8 cellular contexts compared by ENCODE assay signal in genomic region chr2:73156539-73157124, GRCh38.
DNase-seq lines count a peak whose midpoint lies in the region; TF ChIP-seq lines count a peak whose summit lies in the region.

No MANE protein-coding gene starts in this region.

- TF ChIP-seq CTCF in AG04449 (IDR thresholded peaks at IDR 0.05; ENCODE audit: insufficient read depth, low read length, missing control alignments) (peak; percentile 96), GM12875 (IDR thresholded peaks at IDR 0.05; ENCODE audit: borderline replicate concordance, insufficient read depth, low read depth, low read length) (peak; percentile 51), retinal pigment epithelial cell (conservative IDR thresholded peaks at IDR 0.05; ENCODE audit: low read depth, low read length) (peak; percentile 88)

- DNase-seq in AG04449 (ENCODE audit: low read depth, low spot score) (no peak), NOMO-1 treated with dmso at 0.1 percent for 144 hours (lab: John Stamatoyannopoulos, UW; ENCODE audit: unreplicated experiment) (peak; percentile 26), amniotic epithelial cell (ENCODE audit: low read depth) (peak; percentile 43), hepatic stellate cell (ENCODE audit: low spot score) (peak; percentile 81), retinal pigment epithelial cell (ENCODE audit: low read depth) (no peak), LoVo (ENCODE audit: low spot score) (no peak)
- DNase-seq in NK-92 treated with Interleukin-12 subunit alpha and Interleukin-12 subunit beta, amount 100 ng/mL, for 24 hours (lab: John Stamatoyannopoulos, UW), result no peak

- H3K4me3 ChIP-seq in AG04449 (ENCODE audit: low read depth, low read length), result peak overlapping the region; percentile 44
- H3K4me3 ChIP-seq in GM12875 (ENCODE audit: low read depth, low read length), result no peak overlapping the region
- H3K4me3 ChIP-seq in retinal pigment epithelial cell (ENCODE audit: low read length), result peak overlapping the region; percentile 13

- POLR2A ChIA-PET in AG04449 (lab: Yijun Ruan, JAX), result interaction anchor here (1.5 kb wide), 1 partner anchor 67 kb away, joined by 4 read pairs; no protein-coding TSS in a partner anchor

- CTCF ChIA-PET in AG04449 (lab: Yijun Ruan, JAX), result interaction anchor here (0.6 to 11.2 kb wide), 49 partner anchors 8 to 273 kb away, joined by 3 to 502 read pairs (median 6); partner anchors contain the start of genes EMX1, RAB11FIP5, SFXN5 and SPR

Comparison
In these comparisons a context has a peak if more than half of its experiments do, and no peak if none do; other contexts are left out.
1. DNase-seq: peak in NOMO-1 treated with dmso at 0.1 percent for 144 hours (single experiment), amniotic epithelial cell (single experiment) and hepatic stellate cell (single experiment); none in AG04449 (single experiment), retinal pigment epithelial cell (single experiment), LoVo (single experiment) and NK-92 treated with Interleukin-12 subunit alpha and Interleukin-12 subunit beta, amount 100 ng/mL, for 24 hours (single experiment).
2. Peak in every context shown above with its lines, with median percentiles within 50 percentile points of each other: CTCF ChIP-seq.